Comparison of ENCODE assay signal across 10 cellular contexts in the genomic region with DNA sequence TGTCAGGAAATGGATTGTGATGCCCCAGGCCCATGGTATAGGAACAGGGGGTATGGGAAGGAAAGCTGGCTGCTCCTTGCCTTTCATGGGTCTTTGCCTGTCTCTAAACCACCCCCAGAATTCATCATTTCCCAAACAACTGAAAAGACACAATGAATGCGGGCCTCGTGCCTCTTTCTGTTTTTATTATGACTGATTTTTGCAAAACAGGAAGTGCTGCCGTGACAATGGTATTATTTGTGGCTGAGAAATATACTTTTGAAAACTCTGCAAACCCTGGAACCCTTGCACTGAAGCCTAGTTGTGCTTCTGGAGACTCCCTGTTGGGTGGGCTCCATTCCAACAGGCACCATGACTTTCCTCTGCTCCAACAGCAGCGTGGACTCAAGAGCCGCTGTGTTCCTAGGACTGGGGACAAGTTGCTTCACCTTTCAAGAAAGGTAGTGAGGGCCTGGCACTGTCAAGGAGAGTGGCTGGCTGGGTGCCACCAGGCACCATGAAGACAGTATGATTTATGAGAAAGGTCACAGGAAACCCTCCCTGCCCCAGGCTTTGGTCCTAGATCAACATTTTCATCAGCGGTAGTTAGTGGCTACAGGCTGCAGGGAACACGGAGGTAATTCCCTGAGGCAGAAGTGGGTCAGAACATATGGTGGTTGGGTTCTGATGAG. TPM values are rescaled to one million over a fixed set of nuclear protein-coding genes. Genes with fewer than 3 reads are reported as not detected.
DNase-seq lines count a peak whose midpoint lies in the region; ATAC-seq, FAIRE-seq and TF ChIP-seq lines count a peak whose summit lies in the region.
"Had no signal": no experiment of that assay in that cellular context is flagged by ENCODE, and none has a peak within 500 bp of the region (broad histone marks: within the 10 kb centered on the region; RNA-seq: fewer than 3 reads in every experiment).

No MANE protein-coding gene starts in this region.

- H3K4me3 Mint-ChIP-seq in T-helper 17 cell, result peak overlapping the region; percentile 64

- peaks cover 2% of the 10 kb centered on the region for H3K36me3 Mint-ChIP-seq in T-helper 17 cell (ENCODE audit: low read depth)

- FAIRE-seq in GM12892 (lab: Jason Lieb, UNC), result peak; percentile 53

- no peaks in the 10 kb centered on the region for H3K9me3 ChIP-seq in T-helper 17 cell (ENCODE audit: control insufficient read depth, low read length, poor library complexity, severe bottlenecking)
- H3K9me3 ChIP-seq in skeletal muscle tissue (ENCODE audit: control insufficient read depth in 3 of 3, low read length in 3 of 3), result no peaks in the 10 kb centered on the region

- H3K27ac ChIP-seq in skeletal muscle tissue (ENCODE audit: low read depth, low read length), result peak overlapping the region; percentile 36
- H3K27ac ChIP-seq: epithelial cell of prostate, PC-9 had no signal

- TF ChIP-seq POLR2A in GM12892 (IDR thresholded peaks at IDR 0.05; ENCODE audit: low read depth, low read length), result no peak

- no peaks in the 10 kb centered on the region for H3K27me3 ChIP-seq in skeletal muscle tissue (ENCODE audit: control insufficient read depth in 3 of 3, insufficient read depth in 3 of 3, low read length in 3 of 3)

- no peaks in the 10 kb centered on the region for H3K27me3 Mint-ChIP-seq in T-helper 17 cell

- peak; percentile 45 for ATAC-seq in T-helper 17 cell
- no peak for ATAC-seq in GM19035 (IDR thresholded peaks at IDR 0.05; ENCODE audit: unreplicated experiment)
- no peak for ATAC-seq in SK-N-SH treated with all-trans-retinoic acid at 6 μM for 48 hours
- no peak for ATAC-seq in HG03442 (IDR thresholded peaks at IDR 0.05; ENCODE audit: unreplicated experiment)

- H3K4me1 Mint-ChIP-seq in T-helper 17 cell, result peaks cover 35% of the 10 kb centered on the region

- no peak for DNase-seq in GM12892 (ENCODE audit: insufficient read length)
- peak in 1 of 3 donors; percentile 4 for DNase-seq in T-helper 17 cell
- DNase-seq in cerebellar cortex (ENCODE audit: low spot score), result peak; percentile 78
- DNase-seq in anterior cingulate cortex (lab: John Stamatoyannopoulos, UW), result no peak
- DNase-seq: PC-9 had no signal

- H3K4me3 ChIP-seq in skeletal muscle tissue (ENCODE audit: low read length in 3 of 3), result peak overlapping the region in 1 of 3 donors; percentile 13
- H3K4me3 ChIP-seq: PC-9 had no signal

- H3K36me3 ChIP-seq in skeletal muscle tissue (ENCODE audit: control insufficient read depth in 3 of 3, insufficient read depth in 3 of 3, low read length in 3 of 3), result peaks cover 0 to 1% (median 0%) of the 10 kb centered on the region in 3 donors

- H3K4me1 ChIP-seq in skeletal muscle tissue (ENCODE audit: control insufficient read depth in 3 of 3, insufficient read depth in 3 of 3, low read length in 3 of 3), result peaks cover 11 to 17% (median 16%) of the 10 kb centered on the region in 3 donors

- H3K9ac ChIP-seq in skeletal muscle tissue (ENCODE audit: low read depth in 1 of 3, low read length in 3 of 3), result no peak overlapping the region

- peak overlapping the region; percentile 96 for H3K27ac Mint-ChIP-seq in T-helper 17 cell

TF ChIP-seq in SK-N-SH treated with all-trans-retinoic acid at 6 μM for 48 hours, 23 proteins besides CTCF, POLR2A, EP300 and RAD21 (continues in another document):
- TF ChIP-seq PPARA (CRISPR knock-in tag; IDR thresholded peaks at IDR 0.05; ENCODE audit: borderline replicate concordance) (no peak), BACH2 (CRISPR knock-in tag; IDR thresholded peaks at IDR 0.05; ENCODE audit: borderline replicate concordance) (no peak), RARB (CRISPR knock-in tag; IDR thresholded peaks at IDR 0.05) (no peak), ZC3H10 (CRISPR knock-in tag; IDR thresholded peaks at IDR 0.05) (no peak), ZNF8 (CRISPR knock-in tag; IDR thresholded peaks at IDR 0.05) (no peak), CSDC2 (CRISPR knock-in tag; IDR thresholded peaks at IDR 0.05) (no peak), ZFP30 (CRISPR knock-in tag; IDR thresholded peaks at IDR 0.05) (no peak)
- TF ChIP-seq, protein P1, sequence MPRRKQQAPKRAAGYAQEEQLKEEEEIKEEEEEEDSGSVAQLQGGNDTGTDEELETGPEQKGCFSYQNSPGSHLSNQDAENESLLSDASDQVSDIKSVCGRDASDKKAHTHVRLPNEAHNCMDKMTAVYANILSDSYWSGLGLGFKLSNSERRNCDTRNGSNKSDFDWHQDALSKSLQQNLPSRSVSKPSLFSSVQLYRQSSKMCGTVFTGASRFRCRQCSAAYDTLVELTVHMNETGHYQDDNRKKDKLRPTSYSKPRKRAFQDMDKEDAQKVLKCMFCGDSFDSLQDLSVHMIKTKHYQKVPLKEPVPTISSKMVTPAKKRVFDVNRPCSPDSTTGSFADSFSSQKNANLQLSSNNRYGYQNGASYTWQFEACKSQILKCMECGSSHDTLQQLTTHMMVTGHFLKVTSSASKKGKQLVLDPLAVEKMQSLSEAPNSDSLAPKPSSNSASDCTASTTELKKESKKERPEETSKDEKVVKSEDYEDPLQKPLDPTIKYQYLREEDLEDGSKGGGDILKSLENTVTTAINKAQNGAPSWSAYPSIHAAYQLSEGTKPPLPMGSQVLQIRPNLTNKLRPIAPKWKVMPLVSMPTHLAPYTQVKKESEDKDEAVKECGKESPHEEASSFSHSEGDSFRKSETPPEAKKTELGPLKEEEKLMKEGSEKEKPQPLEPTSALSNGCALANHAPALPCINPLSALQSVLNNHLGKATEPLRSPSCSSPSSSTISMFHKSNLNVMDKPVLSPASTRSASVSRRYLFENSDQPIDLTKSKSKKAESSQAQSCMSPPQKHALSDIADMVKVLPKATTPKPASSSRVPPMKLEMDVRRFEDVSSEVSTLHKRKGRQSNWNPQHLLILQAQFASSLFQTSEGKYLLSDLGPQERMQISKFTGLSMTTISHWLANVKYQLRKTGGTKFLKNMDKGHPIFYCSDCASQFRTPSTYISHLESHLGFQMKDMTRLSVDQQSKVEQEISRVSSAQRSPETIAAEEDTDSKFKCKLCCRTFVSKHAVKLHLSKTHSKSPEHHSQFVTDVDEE (CRISPR knock-in tag; IDR thresholded peaks at IDR 0.05), result no peak
- TF ChIP-seq, protein P2, sequence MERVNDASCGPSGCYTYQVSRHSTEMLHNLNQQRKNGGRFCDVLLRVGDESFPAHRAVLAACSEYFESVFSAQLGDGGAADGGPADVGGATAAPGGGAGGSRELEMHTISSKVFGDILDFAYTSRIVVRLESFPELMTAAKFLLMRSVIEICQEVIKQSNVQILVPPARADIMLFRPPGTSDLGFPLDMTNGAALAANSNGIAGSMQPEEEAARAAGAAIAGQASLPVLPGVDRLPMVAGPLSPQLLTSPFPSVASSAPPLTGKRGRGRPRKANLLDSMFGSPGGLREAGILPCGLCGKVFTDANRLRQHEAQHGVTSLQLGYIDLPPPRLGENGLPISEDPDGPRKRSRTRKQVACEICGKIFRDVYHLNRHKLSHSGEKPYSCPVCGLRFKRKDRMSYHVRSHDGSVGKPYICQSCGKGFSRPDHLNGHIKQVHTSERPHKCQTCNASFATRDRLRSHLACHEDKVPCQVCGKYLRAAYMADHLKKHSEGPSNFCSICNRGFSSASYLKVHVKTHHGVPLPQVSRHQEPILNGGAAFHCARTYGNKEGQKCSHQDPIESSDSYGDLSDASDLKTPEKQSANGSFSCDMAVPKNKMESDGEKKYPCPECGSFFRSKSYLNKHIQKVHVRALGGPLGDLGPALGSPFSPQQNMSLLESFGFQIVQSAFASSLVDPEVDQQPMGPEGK (CRISPR knock-in tag; IDR thresholded peaks at IDR 0.05; ENCODE audit: borderline replicate concordance), result no peak
- TF ChIP-seq, protein P3, sequence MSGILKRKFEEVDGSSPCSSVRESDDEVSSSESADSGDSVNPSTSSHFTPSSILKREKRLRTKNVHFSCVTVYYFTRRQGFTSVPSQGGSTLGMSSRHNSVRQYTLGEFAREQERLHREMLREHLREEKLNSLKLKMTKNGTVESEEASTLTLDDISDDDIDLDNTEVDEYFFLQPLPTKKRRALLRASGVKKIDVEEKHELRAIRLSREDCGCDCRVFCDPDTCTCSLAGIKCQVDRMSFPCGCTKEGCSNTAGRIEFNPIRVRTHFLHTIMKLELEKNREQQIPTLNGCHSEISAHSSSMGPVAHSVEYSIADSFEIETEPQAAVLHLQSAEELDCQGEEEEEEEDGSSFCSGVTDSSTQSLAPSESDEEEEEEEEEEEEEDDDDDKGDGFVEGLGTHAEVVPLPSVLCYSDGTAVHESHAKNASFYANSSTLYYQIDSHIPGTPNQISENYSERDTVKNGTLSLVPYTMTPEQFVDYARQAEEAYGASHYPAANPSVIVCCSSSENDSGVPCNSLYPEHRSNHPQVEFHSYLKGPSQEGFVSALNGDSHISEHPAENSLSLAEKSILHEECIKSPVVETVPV (CRISPR knock-in tag; IDR thresholded peaks at IDR 0.05), result no peak
- TF ChIP-seq, protein P4, sequence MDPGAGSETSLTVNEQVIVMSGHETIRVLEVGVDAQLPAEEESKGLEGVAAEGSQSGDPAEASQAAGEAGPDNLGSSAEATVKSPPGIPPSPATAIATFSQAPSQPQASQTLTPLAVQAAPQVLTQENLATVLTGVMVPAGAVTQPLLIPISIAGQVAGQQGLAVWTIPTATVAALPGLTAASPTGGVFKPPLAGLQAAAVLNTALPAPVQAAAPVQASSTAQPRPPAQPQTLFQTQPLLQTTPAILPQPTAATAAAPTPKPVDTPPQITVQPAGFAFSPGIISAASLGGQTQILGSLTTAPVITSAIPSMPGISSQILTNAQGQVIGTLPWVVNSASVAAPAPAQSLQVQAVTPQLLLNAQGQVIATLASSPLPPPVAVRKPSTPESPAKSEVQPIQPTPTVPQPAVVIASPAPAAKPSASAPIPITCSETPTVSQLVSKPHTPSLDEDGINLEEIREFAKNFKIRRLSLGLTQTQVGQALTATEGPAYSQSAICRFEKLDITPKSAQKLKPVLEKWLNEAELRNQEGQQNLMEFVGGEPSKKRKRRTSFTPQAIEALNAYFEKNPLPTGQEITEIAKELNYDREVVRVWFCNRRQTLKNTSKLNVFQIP (CRISPR knock-in tag; IDR thresholded peaks at IDR 0.05; ENCODE audit: borderline replicate concordance, low read depth), result no peak
- TF ChIP-seq, protein P5, sequence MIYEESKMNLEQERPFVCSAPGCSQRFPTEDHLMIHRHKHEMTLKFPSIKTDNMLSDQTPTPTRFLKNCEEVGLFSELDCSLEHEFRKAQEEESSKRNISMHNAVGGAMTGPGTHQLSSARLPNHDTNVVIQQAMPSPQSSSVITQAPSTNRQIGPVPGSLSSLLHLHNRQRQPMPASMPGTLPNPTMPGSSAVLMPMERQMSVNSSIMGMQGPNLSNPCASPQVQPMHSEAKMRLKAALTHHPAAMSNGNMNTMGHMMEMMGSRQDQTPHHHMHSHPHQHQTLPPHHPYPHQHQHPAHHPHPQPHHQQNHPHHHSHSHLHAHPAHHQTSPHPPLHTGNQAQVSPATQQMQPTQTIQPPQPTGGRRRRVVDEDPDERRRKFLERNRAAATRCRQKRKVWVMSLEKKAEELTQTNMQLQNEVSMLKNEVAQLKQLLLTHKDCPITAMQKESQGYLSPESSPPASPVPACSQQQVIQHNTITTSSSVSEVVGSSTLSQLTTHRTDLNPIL (CRISPR knock-in tag; IDR thresholded peaks at IDR 0.05; ENCODE audit: low read depth), result no peak

RNA-seq across cellular contexts. Expression of a gene that starts 4.8 kb away (rescaled TPM):
- polyA plus RNA-seq in GM12892 (2012; ENCODE audit: missing spikeins), result 42.7 TPM
- total RNA-seq in T-helper 17 cell (10 to 100 TPM; 81.7 to 86.0 TPM), skeletal muscle tissue (49.6 TPM)

RNA-seq across cellular contexts. Expression of a gene that starts 48.6 kb away (rescaled TPM):
- polyA plus RNA-seq in GM12892 (2012; ENCODE audit: missing spikeins), result 1.1 TPM
- total RNA-seq in T-helper 17 cell, result 10 to 100 TPM; 35.4 to 42.0 TPM
- 3.1 TPM for total RNA-seq in skeletal muscle tissue
